ENCODE assay signal across 1 cellular context in genomic region chr14:68978550-68978911, GRCh38.
TF ChIP-seq lines count a peak whose summit lies in the region.

No MANE protein-coding gene starts in this region.

TF ChIP-seq in IMR-90, 13 proteins besides CTCF, POLR2A, EP300 and RAD21:
- no peak for TF ChIP-seq MAZ (IDR thresholded peaks at IDR 0.05; ENCODE audit: borderline replicate concordance, low read depth, low read length)
- TF ChIP-seq CEBPB (IDR thresholded peaks at IDR 0.05; ENCODE audit: low read depth, low read length) = no peak
- no peak for TF ChIP-seq MAFK (IDR thresholded peaks at IDR 0.05; ENCODE audit: low read depth, low read length)
- TF ChIP-seq USF2 (IDR thresholded peaks at IDR 0.05; ENCODE audit: low read depth, low read length) = no peak
- TF ChIP-seq CHD1 (IDR thresholded peaks at IDR 0.05; ENCODE audit: low read depth, low read length) = no peak; the same call in 1 of the 2 replicates
- TF ChIP-seq RFX5 (IDR thresholded peaks at IDR 0.05; ENCODE audit: low read depth, low read length) = no peak
